8 cellular contexts compared by ENCODE assay signal in the genomic region with DNA sequence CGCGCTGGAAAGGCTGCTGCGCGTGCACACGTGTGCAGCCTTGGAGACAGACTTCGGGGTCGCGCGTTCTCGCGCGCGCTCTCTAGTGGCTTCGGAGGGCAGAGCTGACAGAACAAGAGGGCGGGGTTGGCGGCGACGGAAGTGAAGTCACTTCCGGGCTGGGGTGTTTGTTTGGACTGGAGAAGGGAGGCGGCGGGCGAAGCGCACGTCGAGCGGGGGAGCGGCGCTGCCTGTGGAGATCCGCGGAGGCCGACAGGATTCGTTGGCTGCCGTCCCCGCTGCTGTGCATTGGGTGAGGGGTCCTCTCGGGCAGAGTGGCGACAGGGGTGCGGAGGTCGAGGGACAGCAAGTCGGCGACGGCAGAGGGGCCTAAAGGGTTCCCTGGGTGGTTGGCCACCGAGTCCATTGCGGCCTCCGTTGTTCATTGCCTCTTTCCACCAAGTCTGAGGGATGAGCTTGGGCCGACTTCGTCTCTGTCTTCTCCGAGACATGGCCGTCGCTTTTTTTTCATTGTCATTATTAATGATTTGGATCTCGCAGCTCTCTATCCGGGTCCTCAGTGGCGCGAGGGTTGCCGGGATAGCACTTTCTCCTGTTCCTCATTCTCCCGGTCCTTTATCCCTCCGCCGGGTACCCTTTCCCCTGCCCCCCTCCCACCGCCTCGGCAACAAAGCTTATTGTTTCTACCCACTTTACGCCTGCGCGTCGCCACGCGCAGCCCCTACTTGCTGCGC. TPM values are rescaled to one million over a fixed set of nuclear protein-coding genes. Genes with fewer than 3 reads are reported as not detected.
DNase-seq lines count a peak whose midpoint lies in the region; ATAC-seq and TF ChIP-seq lines count a peak whose summit lies in the region.

A gene with protein sequence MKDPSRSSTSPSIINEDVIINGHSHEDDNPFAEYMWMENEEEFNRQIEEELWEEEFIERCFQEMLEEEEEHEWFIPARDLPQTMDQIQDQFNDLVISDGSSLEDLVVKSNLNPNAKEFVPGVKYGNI (plus strand): TSS at position 166 of the 734 bp plus-strand sequence. CDS start 21,931 bp downstream, outside the sequence.

- H2AFZ ChIP-seq in PC-9: peak within 1 kb of the TSS; percentile 90

- peaks cover 49% of the 10 kb centered on the region for H4K20me1 ChIP-seq in PC-9 (ENCODE audit: insufficient read depth)

- peak; percentile 66 for TF ChIP-seq CTCF in PC-9 (conservative IDR thresholded peaks at IDR 0.05)

- peak; percentile 88 for ATAC-seq in GM21619 (IDR thresholded peaks at IDR 0.05; ENCODE audit: unreplicated experiment)

- TSS peak; percentile 95 for BruUV-seq in PC-9 (replicated peaks; lab: Mats Ljungman, UMichigan)

- peaks cover 22% of the 10 kb centered on the region for H3K36me3 ChIP-seq in PC-9 (ENCODE audit: low read depth)
- H3K36me3 ChIP-seq in mucosa of stomach (ENCODE audit: control insufficient read depth, insufficient read depth, low read length): no peaks in the 10 kb centered on the region

- POLR2A ChIA-PET in PC-9 (lab: Charles Lee; ENCODE audit: unreplicated experiment): interaction anchor here (0.5 to 1.1 kb wide), 8 partner anchors 31 to 877 kb away, joined by 3 to 36 read pairs (median 14); a partner anchor contains a TSS

- H3F3A ChIP-seq in PC-9 (ENCODE audit: insufficient read depth, low read depth): peaks cover 14% of the 10 kb centered on the region

- intact Hi-C loops in PC-9 (cut with micrococcal nuclease; ENCODE audit: unreplicated experiment): loop anchor here (5.0 kb wide), 2 partner anchors 50 kb away; a partner anchor contains a TSS

- peak; percentile 96 for TF ChIP-seq POLR2A in erythroblast (IDR thresholded peaks at IDR 0.05; ENCODE audit: low read length)

- H3K79me2 ChIP-seq in PC-9 (ENCODE audit: low read depth): peaks cover 51% of the 10 kb centered on the region

- no peaks in the 10 kb centered on the region for H3K9me3 ChIP-seq in PC-9 (ENCODE audit: insufficient read depth, low read depth)
- no peaks in the 10 kb centered on the region for H3K9me3 ChIP-seq in mucosa of stomach (ENCODE audit: control insufficient read depth, low read length)

- CTCF ChIA-PET in PC-9 (lab: Charles Lee): interaction anchor here (0.5 to 0.9 kb wide), 4 partner anchors 11 to 78 kb away, joined by 3 to 14 read pairs (median 8); a partner anchor contains a TSS

- H3K27me3 ChIP-seq in PC-9 (ENCODE audit: insufficient read depth, low read depth) (no peaks in the 10 kb centered on the region), mucosa of stomach (ENCODE audit: control insufficient read depth, insufficient read depth, low read length) (no peaks in the 10 kb centered on the region)

- peak within 1 kb of the TSS; percentile 68 for H3K27ac ChIP-seq in PC-9

- H3K4me2 ChIP-seq in PC-9: peak within 1 kb of the TSS; percentile 98

- in situ Hi-C loops in KBM-7 (cut with MboI; ENCODE audit: low pct_unique_long_range_greater_than_20kb, low sequenced_read_pairs): no loop called here

- peaks cover 23% of the 10 kb centered on the region for H3K4me1 ChIP-seq in PC-9 (replicated peaks; ENCODE audit: insufficient read depth)
- peaks cover 14% of the 10 kb centered on the region for H3K4me1 ChIP-seq in mucosa of stomach (ENCODE audit: control insufficient read depth, insufficient read depth, low read length)

- peak; percentile 91 for DNase-seq in DMS53 treated with DMSO at 0.1 percent for 48 hours (lab: John Stamatoyannopoulos, UW; ENCODE audit: unreplicated experiment)
- DNase-seq in KBM-7: peak; percentile 100
- DNase-seq in PC-9: peak; percentile 89 to 95
- DNase-seq in activated T-cell treated with anti-CD3 and anti-CD28 coated beads, Interleukin-2, amount 50 U/mL, for 1 hour: peak; percentile 98
- DNase-seq in erythroblast (lab: John Stamatoyannopoulos, UW): peak; percentile 98
- peak; percentile 91 to 95 for DNase-seq in stimulated activated CD8-positive, alpha-beta memory T cell treated with anti-CD3 and anti-CD28 coated beads, Interleukin-7, amount 100 ng/mL, for 1 hour (ENCODE audit: low read depth in 2 of 2)

- H3K9me2 ChIP-seq in PC-9 (ENCODE audit: insufficient read depth): no peaks in the 10 kb centered on the region

- peak within 1 kb of the TSS; percentile 92 for H3K9ac ChIP-seq in mucosa of stomach (ENCODE audit: low read length)

- peak within 1 kb of the TSS; percentile 77 for H3K4me3 ChIP-seq in PC-9
- H3K4me3 ChIP-seq in mucosa of stomach (ENCODE audit: low read length): peak within 1 kb of the TSS; percentile 79

RNA-seq across cellular contexts. Expression of the gene that starts here (rescaled TPM):
- 79.4 and 90.5 TPM in 2 replicates for total RNA-seq in PC-9 (2021)

Comparison
In these comparisons a context has a peak if more than half of its experiments do, and no peak if none do; other contexts are left out.
1. Peak in every context shown above with its lines: DNase-seq, ATAC-seq, H3K4me3 ChIP-seq and H3K27ac ChIP-seq.